In genomic region chr2:116510117-116510671, GRCh38 we compare ENCODE assay signal across 9 cellular contexts.
DNase-seq lines count a peak whose midpoint lies in the region; TF ChIP-seq lines count a peak whose summit lies in the region.
"Had no signal": no experiment of that assay in that cellular context is flagged by ENCODE, and none has a peak within 500 bp of the region (broad histone marks: within the 10 kb centered on the region; RNA-seq: fewer than 3 reads in every experiment).

No MANE protein-coding gene starts in this region.

- H3K36me3 ChIP-seq in MM.1S (replicated peaks; ENCODE audit: insufficient read depth, low read length) (no peaks in the 10 kb centered on the region), SK-N-MC (ENCODE audit: insufficient read depth, low read length) (no peaks in the 10 kb centered on the region)

- TF ChIP-seq CTCF in GM12865 (IDR thresholded peaks at IDR 0.05; ENCODE audit: insufficient read depth, low read depth, low read length, missing control alignments) (peak; percentile 11), MM.1S (IDR thresholded peaks at IDR 0.05; ENCODE audit: low read length) (peak; percentile 77)

- H3K4me3 ChIP-seq in GM12865 (ENCODE audit: low read depth, low read length), result no peak overlapping the region
- H3K4me3 ChIP-seq in MM.1S (ENCODE audit: low read length), result no peak overlapping the region
- no peak overlapping the region for H3K4me3 ChIP-seq in SK-N-MC

- no peaks in the 10 kb centered on the region for H3K9me3 ChIP-seq in MM.1S (replicated peaks; ENCODE audit: insufficient read depth, low read length)
- H3K9me3 ChIP-seq in SK-N-MC (ENCODE audit: low read depth, low read length), result no peaks in the 10 kb centered on the region

- no peak overlapping the region for H3K4me2 ChIP-seq in MM.1S (ENCODE audit: low read depth, low read length)

- no peaks in the 10 kb centered on the region for H3F3A ChIP-seq in MM.1S (ENCODE audit: insufficient read depth, low read length)

- H3K79me2 ChIP-seq in MM.1S (ENCODE audit: low read length), result no peaks in the 10 kb centered on the region

- peaks cover 6% of the 10 kb centered on the region for H3K9me3 Mint-ChIP-seq in activated T-helper 1 cell treated with anti-CD3 and anti-CD28 coated beads, Interleukin-12 subunit alpha, Interleukin-12 subunit beta, Interleukin-2, Interleukin-4 antibody, amounts not matched to agents 30 ng/mL and 10 ng/mL and 1 ng/mL, durations not matched to agents 14 hours and 24 hours and 36 hours

- no peaks in the 10 kb centered on the region; the same call in 1 of the 2 replicates for H3K4me1 ChIP-seq in MM.1S (ENCODE audit: low read length)

- intact Hi-C loops in activated T-helper 1 cell treated with anti-CD3 and anti-CD28 coated beads, Interleukin-12 subunit alpha, Interleukin-12 subunit beta, Interleukin-2, Interleukin-4 antibody, amounts not matched to agents 30 ng/mL and 10 ng/mL and 1 ng/mL, durations not matched to agents 14 hours and 24 hours and 36 hours (cut with micrococcal nuclease), result no loop called here

- no peaks in the 10 kb centered on the region for H3K27me3 Mint-ChIP-seq in activated T-helper 1 cell treated with anti-CD3 and anti-CD28 coated beads, Interleukin-12 subunit alpha, Interleukin-12 subunit beta, Interleukin-2, Interleukin-4 antibody, amounts not matched to agents 30 ng/mL and 10 ng/mL and 1 ng/mL, durations not matched to agents 14 hours and 24 hours and 36 hours (ENCODE audit: insufficient read depth)
- H3K27me3 Mint-ChIP-seq: activated B cell treated with CpG ODN at 0.5 μM for 24 hours had no signal

- H3K27me3 ChIP-seq in MM.1S (replicated peaks; ENCODE audit: insufficient read depth, low read length), result no peaks in the 10 kb centered on the region

- H3K27ac ChIP-seq in MM.1S (ENCODE audit: low read length) (no peak overlapping the region), SK-N-MC (no peak overlapping the region)

- no peaks in the 10 kb centered on the region for H3K9me2 ChIP-seq in MM.1S (replicated peaks; ENCODE audit: insufficient read depth, low read length)

- no peaks in the 10 kb centered on the region for H3K36me3 Mint-ChIP-seq in activated T-helper 1 cell treated with anti-CD3 and anti-CD28 coated beads, Interleukin-12 subunit alpha, Interleukin-12 subunit beta, Interleukin-2, Interleukin-4 antibody, amounts not matched to agents 30 ng/mL and 10 ng/mL and 1 ng/mL, durations not matched to agents 14 hours and 24 hours and 36 hours (ENCODE audit: low read depth)

- H3K9ac ChIP-seq in MM.1S (ENCODE audit: low read length), result no peak overlapping the region
- H3K9ac ChIP-seq in SK-N-MC (ENCODE audit: insufficient read length), result no peak overlapping the region

- H3K27ac Mint-ChIP-seq in activated T-helper 1 cell treated with anti-CD3 and anti-CD28 coated beads, Interleukin-12 subunit alpha, Interleukin-12 subunit beta, Interleukin-2, Interleukin-4 antibody, amounts not matched to agents 30 ng/mL and 10 ng/mL and 1 ng/mL, durations not matched to agents 14 hours and 24 hours and 36 hours, result no peak overlapping the region
- H3K27ac Mint-ChIP-seq: activated B cell treated with CpG ODN at 0.5 μM for 24 hours had no signal

- H4K20me1 ChIP-seq in MM.1S (ENCODE audit: insufficient read depth, low read length), result no peaks in the 10 kb centered on the region

- no peak overlapping the region for H3K4me3 Mint-ChIP-seq in activated T-helper 1 cell treated with anti-CD3 and anti-CD28 coated beads, Interleukin-12 subunit alpha, Interleukin-12 subunit beta, Interleukin-2, Interleukin-4 antibody, amounts not matched to agents 30 ng/mL and 10 ng/mL and 1 ng/mL, durations not matched to agents 14 hours and 24 hours and 36 hours
- H3K4me3 Mint-ChIP-seq: activated B cell treated with CpG ODN at 0.5 μM for 24 hours had no signal

- DNase-seq in GM12865 (ENCODE audit: low read depth) (peak; percentile 2), MM.1S (peak; percentile 63), SK-N-MC (ENCODE audit: low read depth, low spot score) (peak; percentile 1), medulla oblongata (ENCODE audit: extremely low spot score) (peak; percentile 39), GM03348 (ENCODE audit: low spot score) (no peak), KG1 (lab: John Stamatoyannopoulos, UW) (no peak)
- DNase-seq in activated T-helper 1 cell treated with anti-CD3 and anti-CD28 coated beads, Interleukin-12 subunit alpha, Interleukin-12 subunit beta, Interleukin-2, Interleukin-4 antibody, amounts not matched to agents 30 ng/mL and 10 ng/mL and 1 ng/mL, durations not matched to agents 14 hours and 24 hours and 36 hours (ENCODE audit: low spot score), result no peak
- DNase-seq in stimulated activated CD4-positive, alpha-beta T cell treated with anti-CD3 and anti-CD28 coated beads, Interleukin-4, amount 100 ng/mL, for 24 hours, result no peak
- DNase-seq: activated B cell treated with CpG ODN at 0.5 μM for 24 hours had no signal

- H2AFZ ChIP-seq in MM.1S (ENCODE audit: low read length), result no peak overlapping the region

- no peaks in the 10 kb centered on the region for H3K4me1 Mint-ChIP-seq in activated T-helper 1 cell treated with anti-CD3 and anti-CD28 coated beads, Interleukin-12 subunit alpha, Interleukin-12 subunit beta, Interleukin-2, Interleukin-4 antibody, amounts not matched to agents 30 ng/mL and 10 ng/mL and 1 ng/mL, durations not matched to agents 14 hours and 24 hours and 36 hours (ENCODE audit: low read depth)
- H3K4me1 Mint-ChIP-seq: activated B cell treated with CpG ODN at 0.5 μM for 24 hours had no signal

Comparison
In these comparisons a context has a peak if more than half of its experiments do, and no peak if none do; other contexts are left out.
1. DNase-seq: peak in GM12865 (single experiment), MM.1S (single experiment), SK-N-MC (single experiment) and medulla oblongata (single experiment); none in activated T-helper 1 cell treated with anti-CD3 and anti-CD28 coated beads, Interleukin-12 subunit alpha, Interleukin-12 subunit beta, Interleukin-2, Interleukin-4 antibody, amounts not matched to agents 30 ng/mL and 10 ng/mL and 1 ng/mL, durations not matched to agents 14 hours and 24 hours and 36 hours (single experiment), GM03348 (single experiment), KG1 (single experiment) and stimulated activated CD4-positive, alpha-beta T cell treated with anti-CD3 and anti-CD28 coated beads, Interleukin-4, amount 100 ng/mL, for 24 hours (single experiment).